Comparison of ENCODE assay signal across 8 cellular contexts in genomic region chr9:12775963-12776774, GRCh38. TPM values are rescaled to one million over a fixed set of nuclear protein-coding genes. Genes with fewer than 3 reads are reported as not detected.
A peak's percentile ranks its signal among the peaks of the same experiment; 100 is the strongest.
DNase-seq lines count a peak whose midpoint lies in the region; FAIRE-seq and TF ChIP-seq lines count a peak whose summit lies in the region.

No MANE protein-coding gene starts in this region.

- H3F3A ChIP-seq in smooth muscle cell (ENCODE audit: low read depth): peaks cover 8% of the 10 kb centered on the region

- H3K4me1 ChIP-seq in smooth muscle cell (ENCODE audit: low read depth): peaks cover 4% of the 10 kb centered on the region

- H3K79me2 ChIP-seq in smooth muscle cell (ENCODE audit: low read depth): peaks cover 43% of the 10 kb centered on the region

- peak overlapping the region; percentile 85 for H3K4me2 ChIP-seq in smooth muscle cell

- peak overlapping the region; percentile 69 for H3K4me3 ChIP-seq in smooth muscle cell

- WGBS in smooth muscle cell (ENCODE audit: low lambda C conversion rate): 3% methylated on average over 31 of the region's 34 CpGs

- H4K20me1 ChIP-seq in smooth muscle cell (ENCODE audit: low read depth): no peaks in the 10 kb centered on the region

- TF ChIP-seq CTCF in D721Med (IDR thresholded peaks at IDR 0.05; ENCODE audit: insufficient read depth, missing control alignments): peak; percentile 61
- TF ChIP-seq CTCF in GM20000 (IDR thresholded peaks at IDR 0.05; ENCODE audit: extremely low read depth, missing control alignments): no peak
- TF ChIP-seq CTCF in smooth muscle cell (IDR thresholded peaks at IDR 0.05; ENCODE audit: borderline replicate concordance, insufficient read depth, poor library complexity, severe bottlenecking): peak; percentile 20

- peak overlapping the region; percentile 71 for H3K9ac ChIP-seq in smooth muscle cell (ENCODE audit: low read depth)

- peak overlapping the region; percentile 91 for H2AFZ ChIP-seq in smooth muscle cell (ENCODE audit: low read depth)

- DNase-seq in D721Med (ENCODE audit: insufficient read length, low spot score): no peak
- DNase-seq in GM20000 (ENCODE audit: low spot score): peak; percentile 74
- DNase-seq in HTR-8/SVneo (ENCODE audit: insufficient read length, low spot score): peak; percentile 62
- DNase-seq in NOMO-1 treated with dmso at 0.1 percent for 144 hours (lab: John Stamatoyannopoulos, UW; ENCODE audit: unreplicated experiment): peak; percentile 12
- DNase-seq in cerebellum (ENCODE audit: low spot score): peak; percentile 84
- peak; percentile 95 for DNase-seq in islet precursor cell
- peak; percentile 60 for DNase-seq in smooth muscle cell (lab: John Stamatoyannopoulos, UW; ENCODE audit: unreplicated experiment)
- DNase-seq in effector CD4-positive, alpha-beta T cell: no peak

- no peaks in the 10 kb centered on the region for H3K36me3 ChIP-seq in smooth muscle cell (ENCODE audit: low read depth)

- FAIRE-seq in D721Med (lab: Jason Lieb, UNC): no peak
- FAIRE-seq in HTR-8/SVneo (lab: Jason Lieb, UNC): no peak

- H3K27ac ChIP-seq in smooth muscle cell (ENCODE audit: low read depth): peak overlapping the region; percentile 91

- no peaks in the 10 kb centered on the region for H3K27me3 ChIP-seq in smooth muscle cell (ENCODE audit: low read depth)

- H3K9me3 ChIP-seq in smooth muscle cell (replicated peaks; ENCODE audit: low read depth): no peaks in the 10 kb centered on the region

RNA-seq across cellular contexts. Expression of gene LURAP1L, which starts 1.3 kb away (rescaled TPM):
- total RNA-seq in cerebellum (13.3 TPM), smooth muscle cell (24.6 and 27.6 TPM in 2 replicates)
- 22.8 and 25.5 TPM in 2 replicates for polyA plus RNA-seq in smooth muscle cell

Comparison
In these comparisons a context has a peak if more than half of its experiments do, and no peak if none do; other contexts are left out.
1. DNase-seq: peak in GM20000 (single experiment), HTR-8/SVneo (single experiment), NOMO-1 treated with dmso at 0.1 percent for 144 hours (single experiment), cerebellum (single experiment), islet precursor cell (single experiment) and smooth muscle cell (single experiment); none in D721Med (single experiment) and effector CD4-positive, alpha-beta T cell (single experiment).